9 cellular contexts compared by ENCODE assay signal in genomic region chrX:132092439-132093065, GRCh38. TPM values are rescaled to one million over a fixed set of nuclear protein-coding genes. Genes with fewer than 3 reads are reported as not detected.
DNase-seq lines count a peak whose midpoint lies in the region; ATAC-seq and TF ChIP-seq lines count a peak whose summit lies in the region.
"Had no signal": no experiment of that assay in that cellular context is flagged by ENCODE, and none has a peak within 500 bp of the region (broad histone marks: within the 10 kb centered on the region; RNA-seq: fewer than 3 reads in every experiment).

No MANE protein-coding gene starts in this region.

- peaks cover 11% of the 10 kb centered on the region for H3K4me1 Mint-ChIP-seq in activated T-helper 1 cell treated with anti-CD3 and anti-CD28 coated beads, Interleukin-12 subunit alpha, Interleukin-12 subunit beta, Interleukin-2, Interleukin-4 antibody, amounts not matched to agents 30 ng/mL and 10 ng/mL and 1 ng/mL, durations not matched to agents 14 hours and 24 hours and 36 hours (ENCODE audit: low read depth)
- H3K4me1 Mint-ChIP-seq in progenitor cell of endocrine pancreas (ENCODE audit: low read depth) = peaks cover 20% of the 10 kb centered on the region

- no peak overlapping the region for H3K27ac Mint-ChIP-seq in activated T-helper 1 cell treated with anti-CD3 and anti-CD28 coated beads, Interleukin-12 subunit alpha, Interleukin-12 subunit beta, Interleukin-2, Interleukin-4 antibody, amounts not matched to agents 30 ng/mL and 10 ng/mL and 1 ng/mL, durations not matched to agents 14 hours and 24 hours and 36 hours
- H3K27ac Mint-ChIP-seq in progenitor cell of endocrine pancreas = peak overlapping the region; percentile 25

- H3K4me3 Mint-ChIP-seq in activated T-helper 1 cell treated with anti-CD3 and anti-CD28 coated beads, Interleukin-12 subunit alpha, Interleukin-12 subunit beta, Interleukin-2, Interleukin-4 antibody, amounts not matched to agents 30 ng/mL and 10 ng/mL and 1 ng/mL, durations not matched to agents 14 hours and 24 hours and 36 hours = no peak overlapping the region
- H3K4me3 Mint-ChIP-seq in progenitor cell of endocrine pancreas (ENCODE audit: low read depth) = no peak overlapping the region

- intact Hi-C loops in activated T-helper 1 cell treated with anti-CD3 and anti-CD28 coated beads, Interleukin-12 subunit alpha, Interleukin-12 subunit beta, Interleukin-2, Interleukin-4 antibody, amounts not matched to agents 30 ng/mL and 10 ng/mL and 1 ng/mL, durations not matched to agents 14 hours and 24 hours and 36 hours (cut with micrococcal nuclease) = loop anchor here (1.0 to 10.0 kb wide), 3 partner anchors 127 to 522 kb away; partner anchors contain the start of gene RAP2C

- no peaks in the 10 kb centered on the region for H3K9me3 Mint-ChIP-seq in activated T-helper 1 cell treated with anti-CD3 and anti-CD28 coated beads, Interleukin-12 subunit alpha, Interleukin-12 subunit beta, Interleukin-2, Interleukin-4 antibody, amounts not matched to agents 30 ng/mL and 10 ng/mL and 1 ng/mL, durations not matched to agents 14 hours and 24 hours and 36 hours
- no peaks in the 10 kb centered on the region for H3K9me3 Mint-ChIP-seq in progenitor cell of endocrine pancreas (ENCODE audit: low read depth)

- ATAC-seq in GM19395 (IDR thresholded peaks at IDR 0.05; ENCODE audit: unreplicated experiment) = peak; percentile 90

- peak; percentile 70 for DNase-seq in COLO668 (lab: John Stamatoyannopoulos, UW; ENCODE audit: unreplicated experiment)
- DNase-seq in HT1080 (ENCODE audit: low read depth) = peak; percentile 42
- peak; percentile 79 for DNase-seq in OCI-M1 (lab: John Stamatoyannopoulos, UW)
- peak; percentile 0 for DNase-seq in activated T-helper 1 cell treated with anti-CD3 and anti-CD28 coated beads, Interleukin-12 subunit alpha, Interleukin-12 subunit beta, Interleukin-2, Interleukin-4 antibody, amounts not matched to agents 30 ng/mL and 10 ng/mL and 1 ng/mL, durations not matched to agents 14 hours and 24 hours and 36 hours (ENCODE audit: low spot score)
- DNase-seq in foreskin melanocyte = peak; percentile 44
- peak; percentile 29 for DNase-seq in progenitor cell of endocrine pancreas (ENCODE audit: low spot score, unreplicated experiment)
- DNase-seq in cortex of kidney (lab: John Stamatoyannopoulos, UW) = no peak

- peak; percentile 86 for TF ChIP-seq CTCF in progenitor cell of endocrine pancreas (IDR thresholded peaks at IDR 0.05; ENCODE audit: unreplicated experiment)

- H3K27me3 Mint-ChIP-seq in activated T-helper 1 cell treated with anti-CD3 and anti-CD28 coated beads, Interleukin-12 subunit alpha, Interleukin-12 subunit beta, Interleukin-2, Interleukin-4 antibody, amounts not matched to agents 30 ng/mL and 10 ng/mL and 1 ng/mL, durations not matched to agents 14 hours and 24 hours and 36 hours (ENCODE audit: insufficient read depth) = no peaks in the 10 kb centered on the region
- no peaks in the 10 kb centered on the region for H3K27me3 Mint-ChIP-seq in progenitor cell of endocrine pancreas

- no peaks in the 10 kb centered on the region for H3K36me3 Mint-ChIP-seq in activated T-helper 1 cell treated with anti-CD3 and anti-CD28 coated beads, Interleukin-12 subunit alpha, Interleukin-12 subunit beta, Interleukin-2, Interleukin-4 antibody, amounts not matched to agents 30 ng/mL and 10 ng/mL and 1 ng/mL, durations not matched to agents 14 hours and 24 hours and 36 hours (ENCODE audit: low read depth)
- H3K36me3 Mint-ChIP-seq in progenitor cell of endocrine pancreas (ENCODE audit: insufficient read depth) = no peaks in the 10 kb centered on the region

RNA-seq across cellular contexts. Expression of gene FRMD7, which starts 35.3 kb away (rescaled TPM):
- total RNA-seq in HT1080 (2014; rRNA removed; shearing (Covaris generic)) = not detected in 2 replicates
- polyA plus RNA-seq in HT1080 (2015; cell fraction: cytosol; rRNA removed) = not detected in 2 replicates
- 0.12 TPM in 1 of 2 replicates, not detected in the other for polyA plus RNA-seq in HT1080 (2015; cell fraction: nucleus; rRNA removed)
- not detected in 2 replicates for total RNA-seq in activated T-helper 1 cell treated with anti-CD3 and anti-CD28 coated beads, Interleukin-12 subunit alpha, Interleukin-12 subunit beta, Interleukin-2, Interleukin-4 antibody, amounts not matched to agents 30 ng/mL and 10 ng/mL and 1 ng/mL, durations not matched to agents 14 hours and 24 hours and 36 hours
- total RNA-seq in progenitor cell of endocrine pancreas = not detected in 2 replicates
- total RNA-seq: SJSA1 had no signal
